ENCODE assay signal across 8 cellular contexts in the genomic region with DNA sequence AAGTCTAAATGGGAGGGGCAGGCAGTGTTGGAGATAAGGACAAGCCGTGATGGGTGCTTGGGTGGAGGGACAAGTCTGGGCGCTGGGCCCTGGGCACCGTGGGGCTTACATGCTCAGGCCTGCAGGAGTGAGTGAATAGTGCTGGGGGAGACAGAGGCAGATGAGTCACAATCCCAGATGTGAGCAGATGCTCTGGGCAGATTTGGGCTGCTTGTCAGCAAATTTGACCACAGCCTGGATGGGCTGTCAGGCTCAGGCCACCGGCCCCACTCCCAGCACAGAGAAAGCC. TPM values are rescaled to one million over a fixed set of nuclear protein-coding genes. Genes with fewer than 3 reads are reported as not detected.
A peak's percentile ranks its signal among the peaks of the same experiment; 100 is the strongest.
DNase-seq lines count a peak whose midpoint lies in the region; TF ChIP-seq lines count a peak whose summit lies in the region.

No MANE protein-coding gene starts in this region.

- peak in 1 of 5 experiments; percentile 5 for TF ChIP-seq CTCF in tibial nerve (IDR thresholded peaks at IDR 0.05)

- no peak for TF ChIP-seq EP300 in tibial nerve (IDR thresholded peaks at IDR 0.05)

- no peaks in the 10 kb centered on the region for H3K27me3 Mint-ChIP-seq in activated CD4-positive, alpha-beta T cell treated with anti-CD3 and anti-CD28 coated beads, Interleukin-2, amount 10 ng/mL, durations not matched to agents 24 days and 14 days

- TF ChIP-seq POLR2A in tibial nerve (IDR thresholded peaks at IDR 0.05): no peak

- peak overlapping the region; percentile 86 for H3K27ac Mint-ChIP-seq in activated CD4-positive, alpha-beta T cell treated with anti-CD3 and anti-CD28 coated beads, Interleukin-2, amount 10 ng/mL, durations not matched to agents 24 days and 14 days

- peak overlapping the region; percentile 18 to 89 (median 82) for H3K27ac ChIP-seq in tibial nerve

- 33 to 40% methylated on average over 4 of the region's 4 CpGs for WGBS in tibial nerve, 2 donors

- no peak overlapping the region for H3K4me3 Mint-ChIP-seq in activated CD4-positive, alpha-beta T cell treated with anti-CD3 and anti-CD28 coated beads, Interleukin-2, amount 10 ng/mL, durations not matched to agents 24 days and 14 days

- no peaks in the 10 kb centered on the region for H3K36me3 ChIP-seq in tibial nerve

- no peak for DNase-seq in activated CD4-positive, alpha-beta T cell treated with anti-CD3 and anti-CD28 coated beads, Interleukin-2, amount 10 ng/mL, durations not matched to agents 24 days and 14 days
- DNase-seq in activated CD4-positive, alpha-beta T cell treated with anti-CD3 and anti-CD28 coated beads for 4 hours: no peak
- DNase-seq in activated CD8-positive, alpha-beta memory T cell treated with anti-CD3 and anti-CD28 coated beads, Interleukin-2, amount 50 U/mL, for 48 hours: peak; percentile 64
- DNase-seq in islet precursor cell (peak; percentile 91), tibial nerve (ENCODE audit: low spot score in 2 of 2) (no peak), activated gamma-delta T cell treated with Interleukin-2 at 50 U/mL for 16 hours (no peak), NCI-H1092 (lab: John Stamatoyannopoulos, UW) (no peak), head of caudate nucleus (no peak)

- H3K27me3 ChIP-seq in tibial nerve: no peaks in the 10 kb centered on the region

- peaks cover 0 to 26% (median 17%) of the 10 kb centered on the region in 4 donors for H3K4me1 ChIP-seq in tibial nerve

- no peaks in the 10 kb centered on the region for H3K9me3 ChIP-seq in tibial nerve

- peaks cover 14% of the 10 kb centered on the region for H3K4me1 Mint-ChIP-seq in activated CD4-positive, alpha-beta T cell treated with anti-CD3 and anti-CD28 coated beads, Interleukin-2, amount 10 ng/mL, durations not matched to agents 24 days and 14 days

- no peak overlapping the region for H3K4me3 ChIP-seq in tibial nerve

- H3K36me3 Mint-ChIP-seq in activated CD4-positive, alpha-beta T cell treated with anti-CD3 and anti-CD28 coated beads, Interleukin-2, amount 10 ng/mL, durations not matched to agents 24 days and 14 days (ENCODE audit: low read depth): no peaks in the 10 kb centered on the region

- H3K9me3 Mint-ChIP-seq in activated CD4-positive, alpha-beta T cell treated with anti-CD3 and anti-CD28 coated beads, Interleukin-2, amount 10 ng/mL, durations not matched to agents 24 days and 14 days: no peaks in the 10 kb centered on the region

- intact Hi-C loops in activated CD4-positive, alpha-beta T cell treated with anti-CD3 and anti-CD28 coated beads, Interleukin-2, amount 10 ng/mL, durations not matched to agents 24 days and 14 days (cut with micrococcal nuclease): no loop called here
- intact Hi-C loops in head of caudate nucleus (cut with DNase I): no loop called here

RNA-seq across cellular contexts. Expression of gene ZBED5, which starts 41.6 kb away (rescaled TPM):
- 41.8 and 43.1 TPM in 2 replicates for total RNA-seq in activated CD4-positive, alpha-beta T cell treated with anti-CD3 and anti-CD28 coated beads, Interleukin-2, amount 10 ng/mL, durations not matched to agents 24 days and 14 days
- 10 to 100 TPM; 26.2 to 35.2 (median 34.7) TPM for total RNA-seq in tibial nerve

Comparison
In these comparisons a context has a peak if more than half of its experiments do, and no peak if none do; other contexts are left out.
1. DNase-seq: peak in activated CD8-positive, alpha-beta memory T cell treated with anti-CD3 and anti-CD28 coated beads, Interleukin-2, amount 50 U/mL, for 48 hours (single experiment) and islet precursor cell (single experiment); none in activated CD4-positive, alpha-beta T cell treated with anti-CD3 and anti-CD28 coated beads, Interleukin-2, amount 10 ng/mL, durations not matched to agents 24 days and 14 days (single experiment), activated CD4-positive, alpha-beta T cell treated with anti-CD3 and anti-CD28 coated beads for 4 hours (0 of 2), tibial nerve (0 of 2), activated gamma-delta T cell treated with Interleukin-2 at 50 U/mL for 16 hours (single experiment), NCI-H1092 (single experiment) and head of caudate nucleus (0 of 42).